Comparison of ENCODE assay signal across 13 cellular contexts in the genomic region with DNA sequence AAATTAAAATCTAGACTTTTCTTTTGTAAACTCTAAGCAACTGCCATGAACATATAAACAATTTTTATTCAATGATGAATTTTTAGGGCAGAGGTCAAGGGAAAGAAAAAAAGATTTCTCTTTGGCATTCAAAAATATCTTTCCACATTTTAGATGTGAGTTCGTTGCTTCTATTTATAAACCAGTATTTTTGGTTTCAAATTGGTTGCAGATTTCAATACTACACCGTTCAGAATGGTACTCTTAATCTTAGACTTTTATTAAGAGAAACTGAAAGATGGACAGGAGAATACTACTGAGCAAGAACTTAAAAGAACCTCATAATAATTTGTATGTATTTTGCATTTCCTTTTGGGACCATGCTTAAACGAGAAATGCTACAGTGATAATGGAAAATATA.
DNase-seq lines count a peak whose midpoint lies in the region; ATAC-seq and TF ChIP-seq lines count a peak whose summit lies in the region.
"Had no signal": no experiment of that assay in that cellular context is flagged by ENCODE, and none has a peak within 500 bp of the region (broad histone marks: within the 10 kb centered on the region; RNA-seq: fewer than 3 reads in every experiment).

No MANE protein-coding gene starts in this region.

- no peak for TF ChIP-seq CTCF in psoas muscle (IDR thresholded peaks at IDR 0.05)

- peaks cover 32% of the 10 kb centered on the region for H3K4me1 ChIP-seq in psoas muscle

- peaks cover 7 to 47% of the 10 kb centered on the region in 2 donors for H3K36me3 ChIP-seq in psoas muscle (ENCODE audit: insufficient read depth in 1 of 2, low read depth in 1 of 2)

- H3K9me3 ChIP-seq in psoas muscle: no peaks in the 10 kb centered on the region
- H3K9me3 ChIP-seq: Caco-2 had no signal

- no peaks in the 10 kb centered on the region for H3K27me3 ChIP-seq in psoas muscle (ENCODE audit: insufficient read depth in 3 of 3, low read length in 2 of 3)
- H3K27me3 ChIP-seq: neural progenitor cell had no signal

- H3K27ac ChIP-seq in psoas muscle: peak overlapping the region; percentile 60
- H3K27ac ChIP-seq: neural progenitor cell had no signal

- H3K4me3 ChIP-seq in psoas muscle: peak overlapping the region; percentile 8
- H3K4me3 ChIP-seq: neural progenitor cell had no signal

- intact Hi-C loops in psoas muscle (cut with DNase I): loop anchor here in 1 of 2 donors (10.0 kb wide), 1 partner anchor 332 kb away; the partner anchor contains the start of gene TCF4

- WGBS in psoas muscle, 3 donors: 11 to 14% (median 11%) methylated on average over 3 of the region's 3 CpGs

- DNase-seq in psoas muscle (no peak), LoVo (ENCODE audit: low spot score) (no peak), NOMO-1 treated with DMSO at 0.1 percent for 48 hours (lab: John Stamatoyannopoulos, UW; ENCODE audit: unreplicated experiment) (no peak), HT-29 (ENCODE audit: low spot score) (no peak)
- no peak for DNase-seq in activated CD8-positive, alpha-beta memory T cell treated with anti-CD3 and anti-CD28 coated beads, Interleukin-2, amount 50 U/mL, for 48 hours
- DNase-seq: activated gamma-delta T cell treated with Interleukin-2 at 50 U/mL for 16 hours, Caco-2, IMR-90, NCI-H510A treated with DMSO at 0.1 percent for 48 hours had no signal

- peak; percentile 48 for ATAC-seq in GM18873 (IDR thresholded peaks at IDR 0.05; ENCODE audit: low FRiP score, unreplicated experiment)
- peak; percentile 53 for ATAC-seq in GM21723 (IDR thresholded peaks at IDR 0.05; ENCODE audit: unreplicated experiment)
- ATAC-seq in HG03457 (IDR thresholded peaks at IDR 0.05; ENCODE audit: unreplicated experiment): peak; percentile 49
- peak in 1 of 4 donors; percentile 19 for ATAC-seq in psoas muscle
